2 cellular contexts compared by ENCODE assay signal in the genomic region with DNA sequence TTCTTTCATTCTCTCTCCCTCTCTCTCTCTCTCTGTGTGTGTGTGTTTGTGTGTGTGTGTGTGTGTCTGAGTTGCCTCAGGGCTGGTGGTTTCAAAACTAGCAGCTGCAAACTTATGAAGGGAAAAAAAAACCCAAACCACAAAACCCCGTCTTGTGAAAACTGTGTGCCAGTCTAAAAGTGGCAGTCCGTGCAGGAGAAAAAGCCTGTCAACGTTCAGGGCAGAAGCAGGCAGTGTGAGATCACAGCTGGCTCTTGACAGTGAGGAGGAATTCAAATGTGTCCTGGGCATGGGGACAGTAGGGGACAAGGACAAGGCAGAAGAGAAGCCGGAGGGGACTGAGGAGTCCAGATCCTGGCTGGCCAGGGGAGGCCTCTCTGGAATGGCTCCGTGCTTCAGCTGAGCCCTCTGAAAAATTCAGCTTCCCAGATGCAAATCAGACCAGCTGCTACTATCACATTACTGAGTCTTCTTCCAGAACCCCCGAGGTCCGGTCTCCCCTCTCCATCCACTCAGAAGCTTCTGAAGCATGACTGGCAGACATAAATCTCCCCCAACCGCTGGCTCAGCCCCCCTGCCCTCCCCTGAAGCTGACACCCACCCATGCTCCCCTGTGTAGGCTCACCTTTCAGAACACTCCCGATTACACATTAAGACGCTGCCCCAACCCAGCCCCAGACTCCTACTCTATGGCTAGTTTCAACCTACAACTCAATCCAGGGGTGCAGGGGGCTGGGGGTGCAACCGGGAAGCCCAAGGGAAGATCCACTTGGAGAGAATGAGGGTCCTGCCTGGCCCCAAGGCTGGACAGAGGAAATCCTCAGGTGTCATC.
TF ChIP-seq lines count a peak whose summit lies in the region.

No MANE protein-coding gene starts in this region.

TF ChIP-seq in liver, 16 proteins besides CTCF, POLR2A, EP300 and RAD21 (continued from another document):
- TF ChIP-seq, protein P1, sequence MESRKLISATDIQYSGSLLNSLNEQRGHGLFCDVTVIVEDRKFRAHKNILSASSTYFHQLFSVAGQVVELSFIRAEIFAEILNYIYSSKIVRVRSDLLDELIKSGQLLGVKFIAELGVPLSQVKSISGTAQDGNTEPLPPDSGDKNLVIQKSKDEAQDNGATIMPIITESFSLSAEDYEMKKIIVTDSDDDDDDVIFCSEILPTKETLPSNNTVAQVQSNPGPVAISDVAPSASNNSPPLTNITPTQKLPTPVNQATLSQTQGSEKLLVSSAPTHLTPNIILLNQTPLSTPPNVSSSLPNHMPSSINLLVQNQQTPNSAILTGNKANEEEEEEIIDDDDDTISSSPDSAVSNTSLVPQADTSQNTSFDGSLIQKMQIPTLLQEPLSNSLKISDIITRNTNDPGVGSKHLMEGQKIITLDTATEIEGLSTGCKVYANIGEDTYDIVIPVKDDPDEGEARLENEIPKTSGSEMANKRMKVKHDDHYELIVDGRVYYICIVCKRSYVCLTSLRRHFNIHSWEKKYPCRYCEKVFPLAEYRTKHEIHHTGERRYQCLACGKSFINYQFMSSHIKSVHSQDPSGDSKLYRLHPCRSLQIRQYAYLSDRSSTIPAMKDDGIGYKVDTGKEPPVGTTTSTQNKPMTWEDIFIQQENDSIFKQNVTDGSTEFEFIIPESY (IDR thresholded peaks at IDR 0.05): no peak
- TF ChIP-seq, protein P2, sequence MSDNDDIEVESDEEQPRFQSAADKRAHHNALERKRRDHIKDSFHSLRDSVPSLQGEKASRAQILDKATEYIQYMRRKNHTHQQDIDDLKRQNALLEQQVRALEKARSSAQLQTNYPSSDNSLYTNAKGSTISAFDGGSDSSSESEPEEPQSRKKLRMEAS (IDR thresholded peaks at IDR 0.05): no peak
- TF ChIP-seq GABPA (IDR thresholded peaks at IDR 0.05 in 1 of 2, conservative IDR thresholded peaks at IDR 0.05 in 1 of 2) (no peak), HNF4A (conservative IDR thresholded peaks at IDR 0.05) (no peak), YY1 (IDR thresholded peaks at IDR 0.05) (no peak), JUND (IDR thresholded peaks at IDR 0.05) (no peak), RXRA (IDR thresholded peaks at IDR 0.05) (no peak), NR2F2 (IDR thresholded peaks at IDR 0.05) (no peak), SP1 (IDR thresholded peaks at IDR 0.05) (no peak), FOXA2 (IDR thresholded peaks at IDR 0.05) (no peak), EGR1 (IDR thresholded peaks at IDR 0.05; ENCODE audit: low read depth in 2 of 2) (no peak)
- TF ChIP-seq, protein P3, sequence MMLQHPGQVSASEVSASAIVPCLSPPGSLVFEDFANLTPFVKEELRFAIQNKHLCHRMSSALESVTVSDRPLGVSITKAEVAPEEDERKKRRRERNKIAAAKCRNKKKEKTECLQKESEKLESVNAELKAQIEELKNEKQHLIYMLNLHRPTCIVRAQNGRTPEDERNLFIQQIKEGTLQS (IDR thresholded peaks at IDR 0.05): no peak
- TF ChIP-seq, protein P4, sequence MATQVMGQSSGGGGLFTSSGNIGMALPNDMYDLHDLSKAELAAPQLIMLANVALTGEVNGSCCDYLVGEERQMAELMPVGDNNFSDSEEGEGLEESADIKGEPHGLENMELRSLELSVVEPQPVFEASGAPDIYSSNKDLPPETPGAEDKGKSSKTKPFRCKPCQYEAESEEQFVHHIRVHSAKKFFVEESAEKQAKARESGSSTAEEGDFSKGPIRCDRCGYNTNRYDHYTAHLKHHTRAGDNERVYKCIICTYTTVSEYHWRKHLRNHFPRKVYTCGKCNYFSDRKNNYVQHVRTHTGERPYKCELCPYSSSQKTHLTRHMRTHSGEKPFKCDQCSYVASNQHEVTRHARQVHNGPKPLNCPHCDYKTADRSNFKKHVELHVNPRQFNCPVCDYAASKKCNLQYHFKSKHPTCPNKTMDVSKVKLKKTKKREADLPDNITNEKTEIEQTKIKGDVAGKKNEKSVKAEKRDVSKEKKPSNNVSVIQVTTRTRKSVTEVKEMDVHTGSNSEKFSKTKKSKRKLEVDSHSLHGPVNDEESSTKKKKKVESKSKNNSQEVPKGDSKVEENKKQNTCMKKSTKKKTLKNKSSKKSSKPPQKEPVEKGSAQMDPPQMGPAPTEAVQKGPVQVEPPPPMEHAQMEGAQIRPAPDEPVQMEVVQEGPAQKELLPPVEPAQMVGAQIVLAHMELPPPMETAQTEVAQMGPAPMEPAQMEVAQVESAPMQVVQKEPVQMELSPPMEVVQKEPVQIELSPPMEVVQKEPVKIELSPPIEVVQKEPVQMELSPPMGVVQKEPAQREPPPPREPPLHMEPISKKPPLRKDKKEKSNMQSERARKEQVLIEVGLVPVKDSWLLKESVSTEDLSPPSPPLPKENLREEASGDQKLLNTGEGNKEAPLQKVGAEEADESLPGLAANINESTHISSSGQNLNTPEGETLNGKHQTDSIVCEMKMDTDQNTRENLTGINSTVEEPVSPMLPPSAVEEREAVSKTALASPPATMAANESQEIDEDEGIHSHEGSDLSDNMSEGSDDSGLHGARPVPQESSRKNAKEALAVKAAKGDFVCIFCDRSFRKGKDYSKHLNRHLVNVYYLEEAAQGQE (IDR thresholded peaks at IDR 0.05): no peak

TF ChIP-seq in HepG2, 621 proteins besides CTCF, POLR2A, EP300 and RAD21:
- TF ChIP-seq, protein P5, sequence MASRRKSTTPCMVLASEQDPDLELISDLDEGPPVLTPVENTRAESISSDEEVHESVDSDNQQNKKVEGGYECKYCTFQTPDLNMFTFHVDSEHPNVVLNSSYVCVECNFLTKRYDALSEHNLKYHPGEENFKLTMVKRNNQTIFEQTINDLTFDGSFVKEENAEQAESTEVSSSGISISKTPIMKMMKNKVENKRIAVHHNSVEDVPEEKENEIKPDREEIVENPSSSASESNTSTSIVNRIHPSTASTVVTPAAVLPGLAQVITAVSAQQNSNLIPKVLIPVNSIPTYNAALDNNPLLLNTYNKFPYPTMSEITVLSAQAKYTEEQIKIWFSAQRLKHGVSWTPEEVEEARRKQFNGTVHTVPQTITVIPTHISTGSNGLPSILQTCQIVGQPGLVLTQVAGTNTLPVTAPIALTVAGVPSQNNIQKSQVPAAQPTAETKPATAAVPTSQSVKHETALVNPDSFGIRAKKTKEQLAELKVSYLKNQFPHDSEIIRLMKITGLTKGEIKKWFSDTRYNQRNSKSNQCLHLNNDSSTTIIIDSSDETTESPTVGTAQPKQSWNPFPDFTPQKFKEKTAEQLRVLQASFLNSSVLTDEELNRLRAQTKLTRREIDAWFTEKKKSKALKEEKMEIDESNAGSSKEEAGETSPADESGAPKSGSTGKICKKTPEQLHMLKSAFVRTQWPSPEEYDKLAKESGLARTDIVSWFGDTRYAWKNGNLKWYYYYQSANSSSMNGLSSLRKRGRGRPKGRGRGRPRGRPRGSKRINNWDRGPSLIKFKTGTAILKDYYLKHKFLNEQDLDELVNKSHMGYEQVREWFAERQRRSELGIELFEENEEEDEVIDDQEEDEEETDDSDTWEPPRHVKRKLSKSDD (CRISPR knock-in tag; IDR thresholded peaks at IDR 0.05; ENCODE audit: low read depth): no peak
- TF ChIP-seq, protein P6, sequence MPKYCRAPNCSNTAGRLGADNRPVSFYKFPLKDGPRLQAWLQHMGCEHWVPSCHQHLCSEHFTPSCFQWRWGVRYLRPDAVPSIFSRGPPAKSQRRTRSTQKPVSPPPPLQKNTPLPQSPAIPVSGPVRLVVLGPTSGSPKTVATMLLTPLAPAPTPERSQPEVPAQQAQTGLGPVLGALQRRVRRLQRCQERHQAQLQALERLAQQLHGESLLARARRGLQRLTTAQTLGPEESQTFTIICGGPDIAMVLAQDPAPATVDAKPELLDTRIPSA (CRISPR knock-in tag; IDR thresholded peaks at IDR 0.05; ENCODE audit: borderline replicate concordance): no peak
